Comparison of ENCODE assay signal across 8 cellular contexts in the genomic region with DNA sequence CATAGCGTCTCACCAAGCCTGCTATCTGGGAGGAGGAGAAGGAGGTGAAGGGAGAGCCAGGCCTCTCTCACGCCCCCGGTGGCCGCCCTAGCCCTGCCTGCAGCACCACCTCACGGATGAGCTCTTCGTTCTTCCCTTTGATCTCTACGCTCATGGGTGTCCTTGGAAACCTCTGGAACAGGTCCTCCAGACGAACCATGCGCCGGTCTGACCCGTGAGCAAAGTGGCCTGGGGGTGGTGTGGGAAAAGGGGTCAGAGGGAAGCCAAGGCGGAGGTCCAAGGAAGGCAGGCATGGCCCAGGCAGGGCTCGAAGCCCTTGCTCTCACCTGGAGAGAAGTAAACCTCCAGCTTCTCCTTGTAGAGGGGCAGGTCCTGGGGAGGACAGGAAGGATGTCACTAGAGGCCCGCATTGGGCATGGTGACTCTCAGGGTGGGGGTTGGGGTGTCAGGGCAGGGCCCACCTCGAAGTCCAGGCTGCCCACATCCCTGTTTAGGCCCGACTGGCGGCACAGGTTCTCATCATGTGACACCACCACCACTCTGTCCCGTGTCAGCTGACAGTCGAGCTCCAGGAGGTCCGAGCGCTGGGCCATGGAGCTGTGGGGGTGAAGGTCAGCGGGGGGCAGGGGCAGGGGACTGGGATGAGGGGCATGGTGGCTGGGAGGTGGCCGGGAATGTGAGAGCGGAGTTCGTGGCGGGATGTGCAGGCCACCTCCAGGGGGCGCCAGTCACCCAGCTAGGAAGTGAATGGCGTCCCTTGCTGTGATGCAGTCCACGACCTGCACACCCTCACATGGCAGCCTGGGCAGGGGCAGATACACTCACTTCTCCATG. TPM values are rescaled to one million over a fixed set of nuclear protein-coding genes. Genes with fewer than 3 reads are reported as not detected.
DNase-seq lines count a peak whose midpoint lies in the region; ATAC-seq, FAIRE-seq and TF ChIP-seq lines count a peak whose summit lies in the region.

No MANE protein-coding gene starts in this region.

- H3K4me1 ChIP-seq in effector memory CD4-positive, alpha-beta T cell (ENCODE audit: control insufficient read depth, insufficient read depth, low read length, poor library complexity, severe bottlenecking), result peaks cover 21% of the 10 kb centered on the region
- peaks cover 9 to 32% (median 15%) of the 10 kb centered on the region in 4 donors for H3K4me1 ChIP-seq in upper lobe of left lung

- H3K27me3 Mint-ChIP-seq in activated CD4-positive, alpha-beta T cell treated with anti-CD3 and anti-CD28 coated beads, Interleukin-2, amount 10 ng/mL, durations not matched to agents 7 days and 5 days, result no peaks in the 10 kb centered on the region
- no peaks in the 10 kb centered on the region for H3K27me3 Mint-ChIP-seq in natural killer cell (ENCODE audit: low read depth in 2 of 2)

- peak overlapping the region; percentile 36 for H3K27ac Mint-ChIP-seq in activated CD4-positive, alpha-beta T cell treated with anti-CD3 and anti-CD28 coated beads, Interleukin-2, amount 10 ng/mL, durations not matched to agents 7 days and 5 days
- peak overlapping the region in 1 of 2 donors; percentile 40 for H3K27ac Mint-ChIP-seq in natural killer cell

- TF ChIP-seq POLR2A in upper lobe of left lung (IDR thresholded peaks at IDR 0.05), result no peak

- POLR2A ChIA-PET in activated CD4-positive, alpha-beta T cell treated with anti-CD3 and anti-CD28 coated beads, Interleukin-2, amount 10 ng/mL, durations not matched to agents 7 days and 5 days (lab: Charles Lee), result interaction anchor here (0.6 to 0.8 kb wide), 2 partner anchors 8 to 71 kb away, joined by 3 read pairs; partner anchors contain the start of gene CORO1A

- intact Hi-C loops in natural killer cell (cut with micrococcal nuclease), result no loop called here

- no peaks in the 10 kb centered on the region for H3K9me3 ChIP-seq in effector memory CD4-positive, alpha-beta T cell (ENCODE audit: control insufficient read depth, low read length)
- H3K9me3 ChIP-seq in upper lobe of left lung, result no peaks in the 10 kb centered on the region

- TF ChIP-seq CTCF in D721Med (IDR thresholded peaks at IDR 0.05; ENCODE audit: insufficient read depth, missing control alignments) (peak; percentile 50), natural killer cell (IDR thresholded peaks at IDR 0.05) (peak; percentile 45), upper lobe of left lung (IDR thresholded peaks at IDR 0.05) (peak; percentile 55 to 80 (median 72))

- 85 to 88% methylated on average over 25 to 29 of the region's 29 CpGs for WGBS in upper lobe of left lung, 2 donors

- no peaks in the 10 kb centered on the region for H3K27me3 ChIP-seq in effector memory CD4-positive, alpha-beta T cell (replicated peaks; ENCODE audit: control insufficient read depth, insufficient read depth, low read length, poor library complexity, severe bottlenecking)
- no peaks in the 10 kb centered on the region for H3K27me3 ChIP-seq in upper lobe of left lung

- CTCF ChIA-PET in activated CD4-positive, alpha-beta T cell treated with anti-CD3 and anti-CD28 coated beads, Interleukin-2, amount 10 ng/mL, durations not matched to agents 7 days and 5 days (lab: Charles Lee), result interaction anchor here (0.6 to 4.8 kb wide), 17 partner anchors 9 to 378 kb away, joined by 3 to 32 read pairs (median 6); partner anchors contain the start of genes DCTPP1, MAPK3, TBX6 and YPEL3

- no peak for FAIRE-seq in D721Med (lab: Jason Lieb, UNC)

- H3K4me3 Mint-ChIP-seq in activated CD4-positive, alpha-beta T cell treated with anti-CD3 and anti-CD28 coated beads, Interleukin-2, amount 10 ng/mL, durations not matched to agents 7 days and 5 days, result no peak overlapping the region
- H3K4me3 Mint-ChIP-seq in natural killer cell, result no peak overlapping the region

- H3K4me3 ChIP-seq in effector memory CD4-positive, alpha-beta T cell (ENCODE audit: insufficient read depth, low read depth, low read length, poor library complexity, severe bottlenecking), result no peak overlapping the region
- H3K4me3 ChIP-seq in upper lobe of left lung, result no peak overlapping the region

- no peak for TF ChIP-seq EP300 in upper lobe of left lung (IDR thresholded peaks at IDR 0.05)

- DNase-seq in D721Med (ENCODE audit: insufficient read length, low spot score) (peak; percentile 62), Kasumi-1 (lab: John Stamatoyannopoulos, UW) (peak; percentile 46 to 47), natural killer cell (peak; percentile 37), upper lobe of left lung (peak; percentile 62 to 87), pons (ENCODE audit: low spot score) (no peak)
- DNase-seq in activated CD4-positive, alpha-beta T cell treated with anti-CD3 and anti-CD28 coated beads, Interleukin-2, amount 10 ng/mL, durations not matched to agents 7 days and 5 days, result peak; percentile 68
- DNase-seq in effector memory CD4-positive, alpha-beta T cell, result peak in 2 of 3 donors; percentile 19 to 43

- peaks cover 9% of the 10 kb centered on the region for H3K36me3 Mint-ChIP-seq in activated CD4-positive, alpha-beta T cell treated with anti-CD3 and anti-CD28 coated beads, Interleukin-2, amount 10 ng/mL, durations not matched to agents 7 days and 5 days (ENCODE audit: low read depth)
- peaks cover 7% of the 10 kb centered on the region for H3K36me3 Mint-ChIP-seq in natural killer cell

- ATAC-seq in natural killer cell, result peak in 1 of 3 donors; percentile 60
- peak; percentile 44 to 69 for ATAC-seq in upper lobe of left lung (ENCODE audit: low FRiP score in 2 of 2)
- ATAC-seq in GM19324 (IDR thresholded peaks at IDR 0.05; ENCODE audit: low FRiP score, unreplicated experiment), result no peak

- H3K9me3 Mint-ChIP-seq in activated CD4-positive, alpha-beta T cell treated with anti-CD3 and anti-CD28 coated beads, Interleukin-2, amount 10 ng/mL, durations not matched to agents 7 days and 5 days, result no peaks in the 10 kb centered on the region
- H3K9me3 Mint-ChIP-seq in natural killer cell, result no peaks in the 10 kb centered on the region

- peaks cover 10% of the 10 kb centered on the region for H3K4me1 Mint-ChIP-seq in activated CD4-positive, alpha-beta T cell treated with anti-CD3 and anti-CD28 coated beads, Interleukin-2, amount 10 ng/mL, durations not matched to agents 7 days and 5 days
- H3K4me1 Mint-ChIP-seq in natural killer cell, result peaks cover 0 to 6% of the 10 kb centered on the region in 2 donors

- H3K36me3 ChIP-seq in effector memory CD4-positive, alpha-beta T cell (ENCODE audit: control insufficient read depth, insufficient read depth, low read length), result peaks cover 30% of the 10 kb centered on the region
- H3K36me3 ChIP-seq in upper lobe of left lung, result peaks cover 3 to 94% (median 64%) of the 10 kb centered on the region in 4 donors

- H3K27ac ChIP-seq in effector memory CD4-positive, alpha-beta T cell (ENCODE audit: insufficient read depth, low read length, poor library complexity, severe bottlenecking), result no peak overlapping the region
- H3K27ac ChIP-seq in upper lobe of left lung, result peak overlapping the region in 1 of 4 donors; percentile 33

RNA-seq across cellular contexts. Expression of gene GDPD3, which starts 0.9 kb away (rescaled TPM):
- 10 to 100 TPM; 11.8 to 13.2 TPM for total RNA-seq in activated CD4-positive, alpha-beta T cell treated with anti-CD3 and anti-CD28 coated beads, Interleukin-2, amount 10 ng/mL, durations not matched to agents 7 days and 5 days
- 10 to 100 TPM in 1 of 3 donors, 1 to 10 TPM in 2; 5.3 to 14.7 (median 9.1) TPM for total RNA-seq in natural killer cell
- 10 to 100 TPM in 2 of 6 donors, 1 to 10 TPM in 4; 1.1 to 17.8 (median 5.4) TPM for total RNA-seq in upper lobe of left lung

RNA-seq across cellular contexts. Expression of gene MAPK3, which starts 10.6 kb away (rescaled TPM):
- total RNA-seq in activated CD4-positive, alpha-beta T cell treated with anti-CD3 and anti-CD28 coated beads, Interleukin-2, amount 10 ng/mL, durations not matched to agents 7 days and 5 days, result 10 to 100 TPM; 65.4 to 69.2 TPM
- total RNA-seq in natural killer cell (10 to 100 TPM; 45.2 to 55.7 (median 50.9) TPM), upper lobe of left lung (100 to 1,000 TPM in 2 of 6 donors, 10 to 100 TPM in 4; 48.9 to 120 (median 76.0) TPM)

RNA-seq across cellular contexts. Expression of gene YPEL3, which starts 16.4 kb away (rescaled TPM):
- total RNA-seq in activated CD4-positive, alpha-beta T cell treated with anti-CD3 and anti-CD28 coated beads, Interleukin-2, amount 10 ng/mL, durations not matched to agents 7 days and 5 days, result 10 to 100 TPM; 50.7 to 55.4 TPM
- 100 to 1,000 TPM; 148 to 177 (median 160) TPM for total RNA-seq in natural killer cell
- 100 to 1,000 TPM in 4 of 6 donors, 10 to 100 TPM in 2; 81.5 to 228 (median 116) TPM for total RNA-seq in upper lobe of left lung

RNA-seq across cellular contexts. Expression of gene TBX6, which starts 20.7 kb away (rescaled TPM):
- 1 to 10 TPM; 1.2 to 1.7 TPM for total RNA-seq in activated CD4-positive, alpha-beta T cell treated with anti-CD3 and anti-CD28 coated beads, Interleukin-2, amount 10 ng/mL, durations not matched to agents 7 days and 5 days
- 1 to 10 TPM in 1 of 3 donors, under 1 TPM in 2; 0.91 to 1.1 (median 0.98) TPM for total RNA-seq in natural killer cell
- 1 to 10 TPM in 5 of 6 donors, under 1 TPM in 1; 0.69 to 9.4 (median 1.4) TPM for total RNA-seq in upper lobe of left lung

RNA-seq across cellular contexts. Expression of gene PPP4C, which starts 36.6 kb away (rescaled TPM):
- total RNA-seq in activated CD4-positive, alpha-beta T cell treated with anti-CD3 and anti-CD28 coated beads, Interleukin-2, amount 10 ng/mL, durations not matched to agents 7 days and 5 days, result 100 to 1,000 TPM; 129 to 136 TPM
- total RNA-seq in natural killer cell, result 100 to 1,000 TPM; 119 to 132 (median 130) TPM
- total RNA-seq in upper lobe of left lung, result 10 to 100 TPM; 44.4 to 99.4 (median 80.0) TPM
